In the genomic region with DNA sequence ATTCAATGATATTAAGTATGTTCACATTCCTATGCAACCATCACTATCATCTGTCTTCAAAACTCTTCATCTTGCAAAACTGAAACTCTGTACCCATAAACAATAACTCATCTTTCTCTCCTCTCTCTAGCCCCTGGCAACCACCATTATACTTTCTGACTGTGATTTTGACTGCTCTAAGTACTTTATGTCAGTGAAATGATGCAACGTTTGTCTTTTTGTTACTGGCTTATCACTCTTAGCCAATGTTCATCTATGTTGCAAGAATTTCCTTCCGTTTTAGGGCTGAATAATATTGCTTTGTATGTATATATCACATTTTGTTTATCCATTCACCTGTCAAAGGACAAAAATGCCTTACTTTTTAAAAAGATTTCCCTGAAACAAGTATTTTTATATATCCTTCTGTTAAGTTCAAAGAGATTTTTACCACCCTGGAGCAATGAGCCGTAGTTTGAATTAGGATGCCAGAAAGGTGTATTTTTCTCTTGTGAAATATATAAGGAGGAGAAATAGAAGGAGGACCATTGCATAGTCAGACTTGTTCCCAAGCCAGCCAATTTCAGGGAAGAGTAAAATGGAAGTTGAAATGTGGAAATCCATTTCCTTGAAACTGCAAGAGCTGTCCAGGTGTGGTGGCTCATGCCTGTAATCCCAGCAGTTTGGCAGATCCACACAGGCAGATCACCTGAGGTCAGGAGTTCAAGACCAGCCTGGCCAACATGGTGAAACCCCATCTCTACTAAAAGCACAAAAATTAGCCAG, we compare ENCODE assay signal across 13 cellular contexts. TPM values are rescaled to one million over a fixed set of nuclear protein-coding genes. Genes with fewer than 3 reads are reported as not detected.
DNase-seq lines count a peak whose midpoint lies in the region; ATAC-seq and TF ChIP-seq lines count a peak whose summit lies in the region.
"Had no signal": no experiment of that assay in that cellular context is flagged by ENCODE, and none has a peak within 500 bp of the region (broad histone marks: within the 10 kb centered on the region; RNA-seq: fewer than 3 reads in every experiment).

No MANE protein-coding gene starts in this region.

- peak; percentile 20 for DNase-seq in activated CD8-positive, alpha-beta memory T cell treated with anti-CD3 and anti-CD28 coated beads, Interleukin-2, amount 50 U/mL, for 48 hours
- no peak for DNase-seq in activated CD8-positive, alpha-beta memory T cell treated with anti-CD3 and anti-CD28 coated beads for 24 hours
- DNase-seq in NOMO-1 treated with dmso at 0.1 percent for 144 hours (lab: John Stamatoyannopoulos, UW; ENCODE audit: unreplicated experiment) (peak; percentile 84), mammary epithelial cell (peak; percentile 10), osteoblast (ENCODE audit: insufficient read length, low spot score, missing footprints) (no peak), NCI-H748 treated with DMSO at 0.1 percent for 48 hours (lab: John Stamatoyannopoulos, UW) (no peak), Right ventricle myocardium superior (no peak)
- DNase-seq: NCI-H1436; occipital lobe; stimulated activated CD4-positive, alpha-beta T cell treated with anti-CD3 and anti-CD28 coated beads, Interleukin-4, amount 100 ng/mL, for 1 hour; WERI-Rb-1 had no signal

- H3K9me3 ChIP-seq in mammary epithelial cell (replicated peaks; ENCODE audit: insufficient read depth, low read length) (no peaks in the 10 kb centered on the region), osteoblast (ENCODE audit: low read depth, low read length) (no peaks in the 10 kb centered on the region)
- H3K9me3 ChIP-seq: thoracic aorta had no signal

- peaks cover 17% of the 10 kb centered on the region for H3K4me1 ChIP-seq in mammary epithelial cell (ENCODE audit: insufficient read depth, low read length)
- H3K4me1 ChIP-seq in osteoblast (ENCODE audit: insufficient read depth, low read length), result peaks cover 4% of the 10 kb centered on the region

- H3K9ac ChIP-seq in mammary epithelial cell (ENCODE audit: insufficient read depth, low read length), result no peak overlapping the region

- H3K27me3 ChIP-seq in mammary epithelial cell (ENCODE audit: insufficient read depth, low read length) (no peaks in the 10 kb centered on the region), osteoblast (ENCODE audit: insufficient read depth, low read length) (no peaks in the 10 kb centered on the region)

- TF ChIP-seq CTCF in mammary epithelial cell (conservative IDR thresholded peaks at IDR 0.05 in 1 of 2, IDR thresholded peaks at IDR 0.05 in 1 of 2; ENCODE audit: extremely low read depth in 1 of 2, insufficient read depth in 1 of 2, low read depth in 1 of 2, low read length in 2 of 2), result no peak
- TF ChIP-seq CTCF in osteoblast (IDR thresholded peaks at IDR 0.05; ENCODE audit: extremely low read depth, low read depth, low read length), result no peak

- peaks cover 6% of the 10 kb centered on the region for H3K79me2 ChIP-seq in mammary epithelial cell (ENCODE audit: insufficient read depth, low read length)
- peaks cover 13% of the 10 kb centered on the region for H3K79me2 ChIP-seq in osteoblast (ENCODE audit: insufficient read depth, low read length)

- in situ Hi-C loops in mammary epithelial cell (cut with MboI; ENCODE audit: low sequenced_read_pairs in 2 of 2), result no loop called here

- H3K4me2 ChIP-seq in mammary epithelial cell (ENCODE audit: insufficient read depth, low read depth, low read length) (no peak overlapping the region), osteoblast (ENCODE audit: insufficient read depth, low read length) (no peak overlapping the region)

- dilution Hi-C loops in mammary epithelial cell (cut with HindIII; ENCODE audit: low sequenced_read_pairs), result no loop called here

- no TSS peak for BruUV-seq in mammary epithelial cell (replicated peaks; lab: Mats Ljungman, UMichigan)

- WGBS in mammary epithelial cell (ENCODE audit: low coverage, missing lambda C conversion rate), result 63% methylated on average over 3 of the region's 3 CpGs

- ATAC-seq in HG03025 (IDR thresholded peaks at IDR 0.05; ENCODE audit: low FRiP score, unreplicated experiment) (no peak), Right ventricle myocardium superior (ENCODE audit: poor library complexity) (no peak)

- H3K27ac ChIP-seq in mammary epithelial cell (ENCODE audit: insufficient read depth, low read depth, low read length) (no peak overlapping the region), osteoblast (ENCODE audit: low read depth, low read length) (no peak overlapping the region)
- H3K27ac ChIP-seq: thoracic aorta, WERI-Rb-1 had no signal

- H3K36me3 ChIP-seq in mammary epithelial cell (ENCODE audit: insufficient read depth, low read length), result no peaks in the 10 kb centered on the region
- H3K36me3 ChIP-seq in osteoblast (ENCODE audit: insufficient read depth, low read length), result no peaks in the 10 kb centered on the region
- H3K36me3 ChIP-seq: thoracic aorta, WERI-Rb-1 had no signal

- CTCF ChIA-PET in mammary epithelial cell (lab: Charles Lee; ENCODE audit: low non-redundant PET), result no interaction called here

- H2AFZ ChIP-seq in mammary epithelial cell (ENCODE audit: low read depth, low read length), result no peak overlapping the region
- peak overlapping the region; percentile 1 for H2AFZ ChIP-seq in osteoblast (ENCODE audit: low read length)

- H4K20me1 ChIP-seq in mammary epithelial cell (ENCODE audit: insufficient read depth, low read length), result no peaks in the 10 kb centered on the region
- no peaks in the 10 kb centered on the region for H4K20me1 ChIP-seq in osteoblast (ENCODE audit: insufficient read depth, low read length)

- intact Hi-C loops in mammary epithelial cell (cut with micrococcal nuclease) (no loop called here), Right ventricle myocardium superior (cut with DNase I) (no loop called here)

- H3K4me3 ChIP-seq in mammary epithelial cell (replicated peaks in 1 of 3; ENCODE audit: insufficient read depth in 1 of 3, low read depth in 2 of 3, low read length in 3 of 3) (no peak overlapping the region), osteoblast (ENCODE audit: insufficient read depth, low read length) (no peak overlapping the region)
- H3K4me3 ChIP-seq: thoracic aorta had no signal

RNA-seq across cellular contexts. Expression of a gene that starts 4.0 kb away (rescaled TPM):
- 1 to 10 TPM; 2.4 to 3.0 TPM for total RNA-seq in mammary epithelial cell
- polyA plus RNA-seq in mammary epithelial cell, result 0.84 TPM
- polyA minus RNA-seq in mammary epithelial cell, result not detected
- 5.9 and 6.2 TPM in 2 replicates for total RNA-seq in osteoblast
- total RNA-seq in Right ventricle myocardium superior, result 0.81 TPM

RNA-seq across cellular contexts. Expression of a gene that starts 5.5 kb away (rescaled TPM):
- total RNA-seq in mammary epithelial cell, result 10 to 100 TPM; 30.9 to 41.8 TPM
- polyA plus RNA-seq in mammary epithelial cell, result 24.7 TPM
- 29.0 TPM for polyA minus RNA-seq in mammary epithelial cell
- 30.9 and 40.9 TPM in 2 replicates for total RNA-seq in osteoblast
- 24.9 TPM for total RNA-seq in Right ventricle myocardium superior

Comparison
In these comparisons a context has a peak if more than half of its experiments do, and no peak if none do; other contexts are left out.
1. DNase-seq: peak in activated CD8-positive, alpha-beta memory T cell treated with anti-CD3 and anti-CD28 coated beads, Interleukin-2, amount 50 U/mL, for 48 hours (single experiment), NOMO-1 treated with dmso at 0.1 percent for 144 hours (single experiment) and mammary epithelial cell (single experiment); none in activated CD8-positive, alpha-beta memory T cell treated with anti-CD3 and anti-CD28 coated beads for 24 hours (single experiment), osteoblast (single experiment), NCI-H748 treated with DMSO at 0.1 percent for 48 hours (single experiment) and Right ventricle myocardium superior (single experiment).